Comparison of ENCODE assay signal across 16 cellular contexts in genomic region chr21:17050156-17050555, GRCh38.
"Had no signal": no experiment of that assay in that cellular context is flagged by ENCODE, and none has a peak within 500 bp of the region (broad histone marks: within the 10 kb centered on the region; RNA-seq: fewer than 3 reads in every experiment).

No MANE protein-coding gene starts in this region.

- H3K27ac ChIP-seq: brain microvascular endothelial cell, neutrophil had no signal

- H3K4me1 Mint-ChIP-seq: activated B cell treated with CpG ODN at 0.5 μM for 24 hours; activated CD4-positive, alpha-beta memory T cell treated with anti-CD3 and anti-CD28 coated beads, Interleukin-2, amount 10 ng/mL, durations not matched to agents 7 days and 5 days had no signal

- H3K4me1 ChIP-seq: heart right ventricle had no signal

- DNase-seq: activated B cell treated with CpG ODN at 0.5 μM for 24 hours; activated CD4-positive, alpha-beta memory T cell treated with anti-CD3 and anti-CD28 coated beads, Interleukin-2, amount 10 ng/mL, durations not matched to agents 7 days and 5 days; activated CD4-positive, alpha-beta T cell treated with anti-CD3 and anti-CD28 coated beads for 4 hours; activated naive CD4-positive, alpha-beta T cell treated with anti-CD3 and anti-CD28 coated beads for 36 hours; activated T-cell treated with anti-CD3 and anti-CD28 coated beads, Interleukin-2, amount 50 U/mL, for 1 hour; anterior cingulate cortex; brain microvascular endothelial cell; central memory CD4-positive, alpha-beta T cell; erythroblast; heart right ventricle; stimulated activated CD8-positive, alpha-beta memory T cell treated with anti-CD3 and anti-CD28 coated beads, Interleukin-4, amount 100 ng/mL, for 48 hours; stimulated activated naive CD4-positive, alpha-beta T cell had no signal

- ATAC-seq: heart right ventricle; natural killer cell treated with Interleukin-12 subunit alpha and Interleukin-12 subunit beta and Interleukin-15 and Interleukin-18, amount 100 ng/mL, for 72 hours had no signal

- H3K27ac Mint-ChIP-seq: activated B cell treated with CpG ODN at 0.5 μM for 24 hours; activated CD4-positive, alpha-beta memory T cell treated with anti-CD3 and anti-CD28 coated beads, Interleukin-2, amount 10 ng/mL, durations not matched to agents 7 days and 5 days; activated naive CD4-positive, alpha-beta T cell treated with anti-CD3 and anti-CD28 coated beads for 36 hours; natural killer cell treated with Interleukin-12 subunit alpha and Interleukin-12 subunit beta and Interleukin-15 and Interleukin-18, amount 100 ng/mL, for 72 hours; T-helper 2 cell treated with Interferon-gamma antibody and Interleukin-4, amounts not matched to agents 5 μg/mL and 100 μg/mL, for 36 hours had no signal

- H3K36me3 ChIP-seq: brain microvascular endothelial cell, heart right ventricle, neutrophil had no signal

- H3K27me3 Mint-ChIP-seq: activated B cell treated with CpG ODN at 0.5 μM for 24 hours; activated CD4-positive, alpha-beta memory T cell treated with anti-CD3 and anti-CD28 coated beads, Interleukin-2, amount 10 ng/mL, durations not matched to agents 7 days and 5 days; natural killer cell treated with Interleukin-12 subunit alpha and Interleukin-12 subunit beta and Interleukin-15 and Interleukin-18, amount 100 ng/mL, for 72 hours had no signal

- H3K4me3 Mint-ChIP-seq: activated B cell treated with CpG ODN at 0.5 μM for 24 hours; activated CD4-positive, alpha-beta memory T cell treated with anti-CD3 and anti-CD28 coated beads, Interleukin-2, amount 10 ng/mL, durations not matched to agents 7 days and 5 days; activated naive CD4-positive, alpha-beta T cell treated with anti-CD3 and anti-CD28 coated beads for 36 hours; natural killer cell treated with Interleukin-12 subunit alpha and Interleukin-12 subunit beta and Interleukin-15 and Interleukin-18, amount 100 ng/mL, for 72 hours; T-helper 2 cell treated with Interferon-gamma antibody and Interleukin-4, amounts not matched to agents 5 μg/mL and 100 μg/mL, for 36 hours had no signal

- FAIRE-seq: colon had no signal

- H3K27me3 ChIP-seq: brain microvascular endothelial cell, heart right ventricle, neutrophil had no signal

- H3K9me3 ChIP-seq: neutrophil had no signal

- H3K4me3 ChIP-seq: heart right ventricle had no signal
